In the genomic region with DNA sequence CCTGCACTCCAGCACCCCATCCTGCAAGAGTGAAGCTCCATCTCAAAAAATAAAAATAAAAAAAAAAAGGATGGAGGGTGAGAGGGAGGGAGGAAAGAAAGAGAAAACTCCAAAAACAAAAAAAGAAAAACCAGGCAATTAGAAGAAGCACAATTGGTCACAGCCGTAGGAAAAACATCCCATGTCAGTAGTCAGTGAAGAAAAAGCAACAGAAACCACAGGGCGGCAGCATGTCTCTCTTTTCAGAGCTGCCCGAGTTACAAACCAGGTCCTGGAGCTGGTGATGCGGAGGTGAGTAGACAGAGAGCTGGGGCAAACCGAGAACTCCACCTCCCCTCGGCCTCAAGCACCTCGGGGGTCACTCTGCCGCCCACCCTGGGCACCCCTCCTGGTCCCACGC, we compare ENCODE assay signal across 8 cellular contexts. TPM values are rescaled to one million over a fixed set of nuclear protein-coding genes. Genes with fewer than 3 reads are reported as not detected.
DNase-seq lines count a peak whose midpoint lies in the region; ATAC-seq, FAIRE-seq and TF ChIP-seq lines count a peak whose summit lies in the region.
"Not testable (repeated sequence)": the region's sequence is repeated elsewhere in the genome, so short reads cannot be mapped to it uniquely, and the experiment has no call there.

No MANE protein-coding gene starts in this region.

- intact Hi-C loops in Panc1 (cut with micrococcal nuclease; ENCODE audit: unreplicated experiment) = not testable (repeated sequence)

- not testable (repeated sequence) for TF ChIP-seq EP300 in H1 (IDR thresholded peaks at IDR 0.05; ENCODE audit: borderline replicate concordance in 1 of 2, low read depth in 2 of 2, low read length in 2 of 2)

- not testable (repeated sequence) for TF ChIP-seq POLR2A in H1 (IDR thresholded peaks at IDR 0.05; ENCODE audit: control extremely low read depth in 1 of 2, low read depth in 2 of 2, low read length in 2 of 2)

- 70% methylated on average over 4 of the region's 9 CpGs; no CpG with 5 or more reads in 1 of the 2 experiments for WGBS in H1 (ENCODE audit: extremely low coverage in 1 of 2, insufficient coverage in 1 of 2, insufficient read length in 1 of 2, insufficient replicate concordance in 2 of 2, low coverage in 1 of 2, low lambda C conversion rate in 2 of 2, missing lambda C conversion rate in 1 of 2), 2 experiments

- in situ Hi-C loops in Panc1 (cut with HindIII; ENCODE audit: low pct_unique_long_range_greater_than_20kb, low sequenced_read_pairs) = not testable (repeated sequence)

- H3K4me3 ChIP-seq in Panc1 (ENCODE audit: low read depth in 2 of 2, low read length in 2 of 2) (peak overlapping the region; percentile 17 to 50; a peak in 2 of 4 replicates), thoracic aorta (peak overlapping the region; percentile 77)
- H3K4me3 ChIP-seq in H1 (ENCODE audit: extremely low read depth in 1 of 4, insufficient read depth in 2 of 4, low read depth in 3 of 4, low read length in 4 of 4) = not testable (repeated sequence)

- not testable (repeated sequence) for H2BK5ac ChIP-seq in H1 (ENCODE audit: low read depth, low read length)

- not testable (repeated sequence) for H3K4me1 Mint-ChIP-seq in activated T-helper 17 cell treated with anti-CD3 and anti-CD28 coated beads, Interleukin-2, amount 50 U/mL, for 72 hours
- peaks cover 34% of the 10 kb centered on the region for H3K4me1 Mint-ChIP-seq in osteocyte (ENCODE audit: unreplicated experiment)

- H4K5ac ChIP-seq in H1 (ENCODE audit: insufficient read length, low read depth, low read length) = not testable (repeated sequence)

- H3K23me2 ChIP-seq in H1 (ENCODE audit: low read depth, low read length) = not testable (repeated sequence)

- CTCF ChIA-PET in Panc1 (lab: Charles Lee) (interaction anchor here (0.5 to 1.7 kb wide), 4 partner anchors 19 to 117 kb away, joined by 3 to 14 read pairs (median 3); no protein-coding TSS in a partner anchor), H1 (lab: Charles Lee; ENCODE audit: partially characterized antibody) (interaction anchor here (0.6 to 2.6 kb wide), 9 partner anchors 19 to 394 kb away, joined by 3 to 20 read pairs (median 4); no protein-coding TSS in a partner anchor)

- H3K79me2 ChIP-seq in H1 (ENCODE audit: control insufficient read depth in 1 of 2, insufficient read depth in 2 of 2, low read length in 2 of 2) = peaks cover 0 to 18% of the 10 kb centered on the region in 2 experiments; a peak in 3 of 4 replicates

- H3K27me3 Mint-ChIP-seq in activated T-helper 17 cell treated with anti-CD3 and anti-CD28 coated beads, Interleukin-2, amount 50 U/mL, for 72 hours; osteocyte (ENCODE audit: unreplicated experiment): not testable (repeated sequence)

- H3K23ac ChIP-seq in H1 (ENCODE audit: insufficient read length) = not testable (repeated sequence)

- H4K20me1 ChIP-seq in H1 (replicated peaks in 1 of 2; ENCODE audit: control insufficient read depth in 1 of 2, insufficient read depth in 2 of 2, low read length in 2 of 2) = not testable (repeated sequence)

- ATAC-seq in Panc1 (peak; percentile 43), thoracic aorta (ENCODE audit: insufficient number of reproducible peaks, low FRiP score, low read depth) (peak; percentile 48)
- peak; percentile 72 for ATAC-seq in activated T-helper 17 cell treated with anti-CD3 and anti-CD28 coated beads, Interleukin-2, amount 50 U/mL, for 72 hours (replicated peaks)

- not testable (repeated sequence) for H3K27me3 ChIP-seq in Panc1 (ENCODE audit: control insufficient read depth, insufficient read depth, low read length); H1 (replicated peaks in 1 of 4; ENCODE audit: control insufficient read depth in 3 of 4, extremely low read depth in 1 of 4, insufficient read depth in 3 of 4, low read length in 3 of 4); thoracic aorta (replicated peaks; ENCODE audit: insufficient read depth)

- not testable (repeated sequence) for FAIRE-seq in H1 (lab: Jason Lieb, UNC)

- not testable (repeated sequence) for BruUV-seq in Panc1 (replicated peaks; lab: Mats Ljungman, UMichigan)

- not testable (repeated sequence) for H4K8ac ChIP-seq in H1 (ENCODE audit: extremely low read depth, insufficient read depth, low read length)

- H3K9me3 ChIP-seq in Panc1 (ENCODE audit: control insufficient read depth, insufficient read depth, low read depth, low read length); H1 (ENCODE audit: insufficient read depth in 2 of 2, low read depth in 1 of 2, low read length in 1 of 2); thoracic aorta: not testable (repeated sequence)

- not testable (repeated sequence) for H3K27ac Mint-ChIP-seq in activated T-helper 17 cell treated with anti-CD3 and anti-CD28 coated beads, Interleukin-2, amount 50 U/mL, for 72 hours
- H3K27ac Mint-ChIP-seq in osteocyte (ENCODE audit: unreplicated experiment) = peak overlapping the region; percentile 23

- not testable (repeated sequence) for H2AK5ac ChIP-seq in H1 (ENCODE audit: low read depth, low read length)

- H3K4ac ChIP-seq in H1 (replicated peaks; ENCODE audit: insufficient read length, low read depth, low read length) = not testable (repeated sequence)

- H2BK12ac ChIP-seq in H1 (ENCODE audit: low read depth, low read length) = not testable (repeated sequence)

- peak; percentile 9 for DNase-seq in COLO668 (lab: John Stamatoyannopoulos, UW; ENCODE audit: unreplicated experiment)
- peak; percentile 52 for DNase-seq in HuH-7 (ENCODE audit: low spot score)
- DNase-seq in Panc1 (ENCODE audit: low read depth, low spot score) = peak; percentile 56
- DNase-seq in H1 (ENCODE audit: low read depth in 1 of 2, low spot score in 2 of 2); osteocyte (ENCODE audit: extremely low spot score, unreplicated experiment); thoracic aorta (ENCODE audit: low spot score): not testable (repeated sequence)
- peak; percentile 43 for DNase-seq in iris pigment epithelial cell (ENCODE audit: low read depth)

- not testable (repeated sequence) for H3K27ac ChIP-seq in Panc1 (ENCODE audit: low read length); H1 (ENCODE audit: low read depth, low read length)
- peak overlapping the region; percentile 92 to 100 for H3K27ac ChIP-seq in thoracic aorta

- H3K18ac ChIP-seq in H1 (ENCODE audit: extremely low read depth, low read length) = not testable (repeated sequence)

- H3K36me3 Mint-ChIP-seq in activated T-helper 17 cell treated with anti-CD3 and anti-CD28 coated beads, Interleukin-2, amount 50 U/mL, for 72 hours (ENCODE audit: low read depth); osteocyte (ENCODE audit: unreplicated experiment): not testable (repeated sequence)

- H2AFZ ChIP-seq in H1 (ENCODE audit: low read length) = not testable (repeated sequence)

- H3K9ac ChIP-seq in H1 (replicated peaks in 1 of 4; ENCODE audit: extremely low read depth in 1 of 4, low read depth in 3 of 4, low read length in 3 of 4) = not testable (repeated sequence)

- H2BK20ac ChIP-seq in H1 (ENCODE audit: low read length) = not testable (repeated sequence)

- peak; percentile 61 for TF ChIP-seq CTCF in Panc1 (IDR thresholded peaks at IDR 0.05)
- TF ChIP-seq CTCF in H1 (IDR thresholded peaks at IDR 0.05; ENCODE audit: control extremely low read depth in 1 of 3, insufficient read depth in 1 of 3, low read depth in 1 of 3, low read length in 3 of 3) = peak in 2 of 3 experiments; percentile 3 to 10; a peak in 2 of 4 replicates
- peak; percentile 55 for TF ChIP-seq CTCF in osteocyte (IDR thresholded peaks at IDR 0.05)
- TF ChIP-seq CTCF in thoracic aorta (IDR thresholded peaks at IDR 0.05) = peak; percentile 47

- H3K9me3 Mint-ChIP-seq in activated T-helper 17 cell treated with anti-CD3 and anti-CD28 coated beads, Interleukin-2, amount 50 U/mL, for 72 hours; osteocyte (ENCODE audit: unreplicated experiment): not testable (repeated sequence)

- not testable (repeated sequence) for H3K56ac ChIP-seq in H1 (replicated peaks; ENCODE audit: insufficient read length, low read depth, low read length)

- H3K79me1 ChIP-seq in H1 (ENCODE audit: low read depth, low read length) = not testable (repeated sequence)

- H3K4me1 ChIP-seq in Panc1 (ENCODE audit: control insufficient read depth, insufficient read depth, low read length) (peaks cover 37% of the 10 kb centered on the region), H1 (replicated peaks in 1 of 4; ENCODE audit: control insufficient read depth in 3 of 4, insufficient read depth in 4 of 4, low read length in 3 of 4) (peaks cover 0 to 22% (median 8%) of the 10 kb centered on the region in 4 experiments; a peak in 5 of 7 replicates), thoracic aorta (ENCODE audit: control insufficient read depth in 1 of 2, low read depth in 2 of 2) (peaks cover 19 to 72% of the 10 kb centered on the region in 2 donors)

- H2BK120ac ChIP-seq in H1 (replicated peaks; ENCODE audit: low read depth, low read length) = not testable (repeated sequence)

- not testable (repeated sequence) for H2BK15ac ChIP-seq in H1 (ENCODE audit: low read length)

- H3K36me3 ChIP-seq in Panc1 (ENCODE audit: control insufficient read depth, insufficient read depth, low read length); H1 (ENCODE audit: control insufficient read depth in 2 of 4, insufficient read depth in 4 of 4, low read length in 3 of 4); thoracic aorta: not testable (repeated sequence)

- H4K91ac ChIP-seq in H1 (replicated peaks; ENCODE audit: insufficient read length, low read length) = not testable (repeated sequence)

- POLR2A ChIA-PET in Panc1 (lab: Charles Lee) = interaction anchor here (0.6 to 0.7 kb wide), 3 partner anchors 14 to 76 kb away, joined by 3 to 7 read pairs (median 5); a partner anchor contains a TSS
- POLR2A ChIA-PET in H1 (lab: Charles Lee; ENCODE audit: partially characterized antibody) = interaction anchor here (2.4 kb wide), 1 partner anchor 34 kb away, joined by 7 read pairs; a partner anchor contains a TSS

- H3K14ac ChIP-seq in H1 (ENCODE audit: insufficient read length) = not testable (repeated sequence)

- not testable (repeated sequence) for H3K4me2 ChIP-seq in H1 (ENCODE audit: insufficient read depth in 1 of 2, low read depth in 2 of 2, low read length in 2 of 2)

- TF ChIP-seq RAD21 in H1 (IDR thresholded peaks at IDR 0.05 in 1 of 2, conservative IDR thresholded peaks at IDR 0.05 in 1 of 2; ENCODE audit: low read depth in 2 of 2, low read length in 2 of 2) = peak; percentile 18 to 33; a peak in 3 of 4 replicates

- not testable (repeated sequence) for H3K4me3 Mint-ChIP-seq in activated T-helper 17 cell treated with anti-CD3 and anti-CD28 coated beads, Interleukin-2, amount 50 U/mL, for 72 hours; osteocyte (ENCODE audit: unreplicated experiment)

RNA-seq across cellular contexts. Expression of a gene that starts 14.4 kb away (rescaled TPM):
- total RNA-seq in Panc1 (2021; ENCODE audit: unreplicated experiment) = 279 TPM
- polyA plus RNA-seq in Panc1 (2012; ENCODE audit: insufficient read length) = 412 TPM
- total RNA-seq in activated T-helper 17 cell treated with anti-CD3 and anti-CD28 coated beads, Interleukin-2, amount 50 U/mL, for 72 hours = 100 to 1,000 TPM in 1 of 2 donors, 10 to 100 TPM in 1; 71.8 to 122 TPM
- 52.7 and 63.5 TPM in 2 replicates for total RNA-seq in H1 (2021; fragmentation: NEBNext Ultra II Directional; extraction: Animal tissue kit (Norgen Biotek cat#: 25700))
- 40.6 and 59.4 TPM in 2 replicates for polyA plus RNA-seq in H1 (2011; rRNA removed)
- polyA plus RNA-seq in H1 (2011; cell fraction: cytosol; rRNA removed) = 50.0 TPM
- polyA plus RNA-seq in H1 (2011; cell fraction: nucleus; rRNA removed) = 380 TPM
- polyA plus RNA-seq in H1 (2012, experiment 1 of 2) = 37.9 to 66.9 TPM (median 59.1 TPM) in 4 replicates
- 29.8 TPM for polyA plus RNA-seq in H1 (2012, experiment 2 of 2)
- 28.9 TPM for polyA plus RNA-seq in H1 (2013, experiment 1 of 2)
- 27.1 TPM for polyA plus RNA-seq in H1 (2013, experiment 2 of 2)
- polyA minus RNA-seq in H1 (2011; rRNA and poly(A)+ RNA removed) = 24.8 and 36.2 TPM in 2 replicates
- polyA minus RNA-seq in H1 (2011; cell fraction: cytosol; rRNA and poly(A)+ RNA removed) = 37.0 TPM
- 106 TPM for polyA minus RNA-seq in H1 (2011; cell fraction: nucleus; rRNA and poly(A)+ RNA removed)
- 169 and 188 TPM in 2 replicates for total RNA-seq in osteocyte
- total RNA-seq in thoracic aorta = 1,000 to 10,000 TPM in 1 of 2 donors, 100 to 1,000 TPM in 1; 838 to 1,071 TPM

RNA-seq across cellular contexts. Expression of a gene that starts 27.1 kb away (rescaled TPM):
- total RNA-seq in Panc1 (2021; ENCODE audit: unreplicated experiment) (92.2 TPM), osteocyte (2.0 and 3.4 TPM in 2 replicates), thoracic aorta (not detected)
- polyA plus RNA-seq in Panc1 (2012; ENCODE audit: insufficient read length) = 136 TPM
- total RNA-seq in activated T-helper 17 cell treated with anti-CD3 and anti-CD28 coated beads, Interleukin-2, amount 50 U/mL, for 72 hours = under 1 TPM; 0.28 to 0.34 TPM
- 4.3 and 5.3 TPM in 2 replicates for total RNA-seq in H1 (2021; fragmentation: NEBNext Ultra II Directional; extraction: Animal tissue kit (Norgen Biotek cat#: 25700))
- polyA plus RNA-seq in H1 (2011; rRNA removed) = 5.4 and 6.6 TPM in 2 replicates
- 7.4 TPM for polyA plus RNA-seq in H1 (2011; cell fraction: cytosol; rRNA removed)
- 23.2 TPM for polyA plus RNA-seq in H1 (2011; cell fraction: nucleus; rRNA removed)
- polyA plus RNA-seq in H1 (2012, experiment 1 of 2) = 6.8 to 14.2 TPM (median 12.7 TPM) in 4 replicates
- 4.8 TPM for polyA plus RNA-seq in H1 (2012, experiment 2 of 2)
- 11.6 TPM for polyA plus RNA-seq in H1 (2013, experiment 1 of 2)
- polyA plus RNA-seq in H1 (2013, experiment 2 of 2) = 13.9 TPM
- polyA minus RNA-seq in H1 (2011; rRNA and poly(A)+ RNA removed) = 2.4 and 2.6 TPM in 2 replicates
- 2.0 TPM for polyA minus RNA-seq in H1 (2011; cell fraction: cytosol; rRNA and poly(A)+ RNA removed)
- 3.2 TPM for polyA minus RNA-seq in H1 (2011; cell fraction: nucleus; rRNA and poly(A)+ RNA removed)

RNA-seq across cellular contexts. Expression of a gene that starts 34.3 kb away (rescaled TPM):
- total RNA-seq in Panc1 (2021; ENCODE audit: unreplicated experiment) (108 TPM), osteocyte (78.1 and 84.9 TPM in 2 replicates), thoracic aorta (10 to 100 TPM; 34.1 to 54.8 TPM)
- polyA plus RNA-seq in Panc1 (2012; ENCODE audit: insufficient read length) = 116 TPM
- 10 to 100 TPM; 49.8 to 80.1 TPM for total RNA-seq in activated T-helper 17 cell treated with anti-CD3 and anti-CD28 coated beads, Interleukin-2, amount 50 U/mL, for 72 hours
- 148 and 155 TPM in 2 replicates for total RNA-seq in H1 (2021; fragmentation: NEBNext Ultra II Directional; extraction: Animal tissue kit (Norgen Biotek cat#: 25700))
- 96.8 and 140 TPM in 2 replicates for polyA plus RNA-seq in H1 (2011; rRNA removed)
- 87.7 TPM for polyA plus RNA-seq in H1 (2011; cell fraction: cytosol; rRNA removed)
- 166 TPM for polyA plus RNA-seq in H1 (2011; cell fraction: nucleus; rRNA removed)
- polyA plus RNA-seq in H1 (2012, experiment 1 of 2) = 72.2 to 138 TPM (median 118 TPM) in 4 replicates
- 99.5 TPM for polyA plus RNA-seq in H1 (2012, experiment 2 of 2)
- polyA plus RNA-seq in H1 (2013, experiment 1 of 2) = 119 TPM
- 114 TPM for polyA plus RNA-seq in H1 (2013, experiment 2 of 2)
- 88.7 and 112 TPM in 2 replicates for polyA minus RNA-seq in H1 (2011; rRNA and poly(A)+ RNA removed)
- polyA minus RNA-seq in H1 (2011; cell fraction: cytosol; rRNA and poly(A)+ RNA removed) = 80.9 TPM
- polyA minus RNA-seq in H1 (2011; cell fraction: nucleus; rRNA and poly(A)+ RNA removed) = 56.2 TPM

Comparison
In these comparisons a context has a peak if more than half of its experiments do, and no peak if none do; other contexts are left out.
1. CTCF ChIP-seq: peak in every context shown above with its lines; median percentile 61 in Panc1; 55 in osteocyte; 47 in thoracic aorta; 6 in H1.
2. RNA of a gene that starts 27.1 kb away (total RNA-seq): 92.2 TPM in Panc1 (single experiment); 4.3 to 5.3 TPM in H1, 2.0 to 3.4 TPM in osteocyte, 0.28 to 0.34 TPM in activated T-helper 17 cell treated with anti-CD3 and anti-CD28 coated beads, Interleukin-2, amount 50 U/mL, for 72 hours and not detected in thoracic aorta; every median in the first group is over 10 times any median in the second.
3. Peak in every context shown above with its lines, with median percentiles within 50 percentile points of each other: ATAC-seq.